ENCODE assay signal across 9 cellular contexts in genomic region chr1:42765832-42766722, GRCh38. TPM values are rescaled to one million over a fixed set of nuclear protein-coding genes. Genes with fewer than 3 reads are reported as not detected.
DNase-seq lines count a peak whose midpoint lies in the region; TF ChIP-seq lines count a peak whose summit lies in the region.
"Had no signal": no experiment of that assay in that cellular context is flagged by ENCODE, and none has a peak within 500 bp of the region (broad histone marks: within the 10 kb centered on the region; RNA-seq: fewer than 3 reads in every experiment).

No MANE protein-coding gene starts in this region.

- intact Hi-C loops in breast epithelium (cut with DNase I; ENCODE audit: low total_unique reads) = no loop called here

- DNase-seq in GM12864 (ENCODE audit: low read depth) (no peak), HCEC 1CT (peak; percentile 86), SKM-1 (lab: John Stamatoyannopoulos, UW; ENCODE audit: unreplicated experiment) (peak; percentile 12), breast epithelium (ENCODE audit: low spot score in 2 of 2) (no peak), kidney glomerular epithelial cell (lab: John Stamatoyannopoulos, UW) (peak; percentile 87)
- DNase-seq in stimulated activated CD4-positive, alpha-beta T cell treated with anti-CD3 and anti-CD28 coated beads, Interleukin-1b, Interleukin-23, amount 100 ng/mL, for 24 hours (ENCODE audit: low read depth in 4 of 4, low spot score in 1 of 4) = peak; percentile 17 to 36 (median 30)
- no peak for DNase-seq in central memory CD4-positive, alpha-beta T cell

- H3K4me1 ChIP-seq in breast epithelium = peaks cover 5 to 7% of the 10 kb centered on the region in 2 donors

- no peak for TF ChIP-seq POLR2A in breast epithelium (IDR thresholded peaks at IDR 0.05)

- no peaks in the 10 kb centered on the region for H3K36me3 ChIP-seq in breast epithelium

- H3K27me3 ChIP-seq in breast epithelium = no peaks in the 10 kb centered on the region

- H3K4me3 ChIP-seq in GM12864 (ENCODE audit: low read depth, low read length) = peak overlapping the region; percentile 99
- H3K4me3 ChIP-seq in breast epithelium = peak overlapping the region; percentile 70 to 98 (median 96)

- no peaks in the 10 kb centered on the region for H3K9me3 ChIP-seq in breast epithelium

- H3K27ac ChIP-seq in breast epithelium = peak overlapping the region; percentile 88 to 89

- TF ChIP-seq CTCF in GM12864 (IDR thresholded peaks at IDR 0.05; ENCODE audit: low read depth, low read length, missing control alignments) = peak; percentile 56
- peak; percentile 47 for TF ChIP-seq CTCF in LNCAP (IDR thresholded peaks at IDR 0.05)
- peak in 2 of 3 donors; percentile 41 to 42 for TF ChIP-seq CTCF in breast epithelium (IDR thresholded peaks at IDR 0.05)

RNA-seq across cellular contexts. Expression of gene P3H1, which starts 0.8 kb away (rescaled TPM):
- total RNA-seq in breast epithelium = 10 to 100 TPM; 23.1 to 34.9 (median 34.4) TPM

RNA-seq across cellular contexts. Expression of gene C1orf50, which starts 1.0 kb away (rescaled TPM):
- total RNA-seq in breast epithelium = 10 to 100 TPM in 1 of 3 donors, 1 to 10 TPM in 2; 5.2 to 10.8 (median 6.7) TPM

RNA-seq across cellular contexts. Expression of gene TMEM269, which starts 18.7 kb away (rescaled TPM):
- total RNA-seq in breast epithelium = under 1 TPM; under 0.01 to 0.59 (median 0.16) TPM

RNA-seq across cellular contexts. Expression of gene CLDN19, which starts 26.0 kb away (rescaled TPM):
- 1 to 10 TPM in 2 of 3 donors, not detected in 1; 2.9 to 3.1 TPM for total RNA-seq in breast epithelium
- total RNA-seq: subcutaneous adipose tissue had no signal

RNA-seq across cellular contexts. Expression of gene ERMAP, which starts 50.8 kb away (rescaled TPM):
- 10 to 100 TPM; 11.1 to 22.1 (median 14.9) TPM for total RNA-seq in breast epithelium

Comparison
In these comparisons a context has a peak if more than half of its experiments do, and no peak if none do; other contexts are left out.
1. DNase-seq: peak in HCEC 1CT (single experiment), SKM-1 (single experiment), kidney glomerular epithelial cell (single experiment) and stimulated activated CD4-positive, alpha-beta T cell treated with anti-CD3 and anti-CD28 coated beads, Interleukin-1b, Interleukin-23, amount 100 ng/mL, for 24 hours (4 of 4); none in GM12864 (single experiment), breast epithelium (0 of 2) and central memory CD4-positive, alpha-beta T cell (single experiment).
2. Peak in every context shown above with its lines, with median percentiles within 50 percentile points of each other: CTCF ChIP-seq.